In the genomic region with DNA sequence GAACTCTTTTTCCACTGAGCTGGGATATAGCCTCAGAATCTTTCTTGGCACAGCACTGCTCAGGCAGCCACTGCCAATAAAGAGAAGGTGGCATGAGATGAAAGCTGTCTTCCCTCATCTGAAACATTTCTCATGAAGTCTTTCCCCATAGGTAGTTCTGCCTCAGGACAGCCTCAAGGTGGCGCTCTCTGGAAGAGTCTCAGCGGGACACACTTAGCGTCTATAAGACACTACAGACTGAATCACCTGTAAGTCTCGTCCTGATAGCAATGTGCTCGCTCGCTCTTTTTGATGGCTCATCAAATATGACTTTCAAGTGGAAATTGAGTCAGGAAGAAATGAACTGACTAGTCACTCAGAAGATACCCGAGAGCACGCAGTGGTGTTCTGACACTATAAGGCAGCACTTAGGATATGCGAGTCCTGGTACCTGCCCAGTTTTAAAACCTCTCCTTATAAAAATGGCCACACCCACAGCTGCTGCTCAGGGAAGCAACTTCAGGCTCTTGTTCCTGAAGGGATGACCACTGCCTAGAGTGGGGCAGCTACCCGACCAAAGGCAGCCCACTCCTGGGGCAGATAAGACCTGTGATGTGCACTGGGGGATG, we compare ENCODE assay signal across 9 cellular contexts.
DNase-seq lines count a peak whose midpoint lies in the region; ATAC-seq lines count a peak whose summit lies in the region.
"Had no signal": no experiment of that assay in that cellular context is flagged by ENCODE, and none has a peak within 500 bp of the region (broad histone marks: within the 10 kb centered on the region; RNA-seq: fewer than 3 reads in every experiment).

No MANE protein-coding gene starts in this region.

- no peak for ATAC-seq in HG03520 (IDR thresholded peaks at IDR 0.05; ENCODE audit: unreplicated experiment)

- no peaks in the 10 kb centered on the region for H3K27me3 Mint-ChIP-seq in activated CD4-positive, alpha-beta T cell treated with anti-CD3 and anti-CD28 coated beads, Interleukin-2, amount 10 ng/mL, durations not matched to agents 24 days and 14 days
- H3K27me3 Mint-ChIP-seq: central memory CD8-positive, alpha-beta T cell had no signal

- intact Hi-C loops in activated CD4-positive, alpha-beta T cell treated with anti-CD3 and anti-CD28 coated beads, Interleukin-2, amount 10 ng/mL, durations not matched to agents 24 days and 14 days (cut with micrococcal nuclease): loop anchor here (5.0 to 10.0 kb wide), 4 partner anchors 220 to 1490 kb away; partner anchors contain the start of gene SUCLG2
- intact Hi-C loops in posterior cingulate gyrus (cut with DNase I): loop anchor here (5.0 to 10.0 kb wide), 4 partner anchors 270 to 1492 kb away; no protein-coding TSS in a partner anchor

- H3K4me1 Mint-ChIP-seq in activated CD4-positive, alpha-beta T cell treated with anti-CD3 and anti-CD28 coated beads, Interleukin-2, amount 10 ng/mL, durations not matched to agents 24 days and 14 days: peaks cover 12% of the 10 kb centered on the region

- peaks cover 29% of the 10 kb centered on the region for H3K36me3 Mint-ChIP-seq in activated CD4-positive, alpha-beta T cell treated with anti-CD3 and anti-CD28 coated beads, Interleukin-2, amount 10 ng/mL, durations not matched to agents 24 days and 14 days (ENCODE audit: low read depth)

- no peak overlapping the region for H3K27ac Mint-ChIP-seq in activated CD4-positive, alpha-beta T cell treated with anti-CD3 and anti-CD28 coated beads, Interleukin-2, amount 10 ng/mL, durations not matched to agents 24 days and 14 days

- DNase-seq in activated CD4-positive, alpha-beta T cell treated with anti-CD3 and anti-CD28 coated beads for 24 hours (ENCODE audit: low read depth in 2 of 2): peak; percentile 12 to 14
- no peak for DNase-seq in activated CD4-positive, alpha-beta T cell treated with anti-CD3 and anti-CD28 coated beads for 1 hour
- DNase-seq in NCI-H1092 treated with DMSO at 0.1 percent for 48 hours (lab: John Stamatoyannopoulos, UW) (peak; percentile 0), fibroblast of gingiva (ENCODE audit: low read depth) (peak; percentile 31), posterior cingulate gyrus (peak; percentile 15 to 90 (median 51)), ureter (ENCODE audit: low spot score) (no peak)
- DNase-seq in activated CD4-positive, alpha-beta T cell treated with anti-CD3 and anti-CD28 coated beads, Interleukin-2, amount 10 ng/mL, durations not matched to agents 24 days and 14 days: peak; percentile 79

- H3K4me3 Mint-ChIP-seq in activated CD4-positive, alpha-beta T cell treated with anti-CD3 and anti-CD28 coated beads, Interleukin-2, amount 10 ng/mL, durations not matched to agents 24 days and 14 days: no peak overlapping the region
- H3K4me3 Mint-ChIP-seq: central memory CD8-positive, alpha-beta T cell had no signal

- peaks cover 24% of the 10 kb centered on the region for H3K9me3 Mint-ChIP-seq in activated CD4-positive, alpha-beta T cell treated with anti-CD3 and anti-CD28 coated beads, Interleukin-2, amount 10 ng/mL, durations not matched to agents 24 days and 14 days
- H3K9me3 Mint-ChIP-seq: central memory CD8-positive, alpha-beta T cell had no signal

Comparison
In these comparisons a context has a peak if more than half of its experiments do, and no peak if none do; other contexts are left out.
1. DNase-seq: peak in activated CD4-positive, alpha-beta T cell treated with anti-CD3 and anti-CD28 coated beads for 24 hours (2 of 2), NCI-H1092 treated with DMSO at 0.1 percent for 48 hours (single experiment), activated CD4-positive, alpha-beta T cell treated with anti-CD3 and anti-CD28 coated beads, Interleukin-2, amount 10 ng/mL, durations not matched to agents 24 days and 14 days (single experiment), fibroblast of gingiva (single experiment) and posterior cingulate gyrus (10 of 10); none in activated CD4-positive, alpha-beta T cell treated with anti-CD3 and anti-CD28 coated beads for 1 hour (single experiment) and ureter (single experiment).